Comparison of ENCODE assay signal across 11 cellular contexts in the genomic region with DNA sequence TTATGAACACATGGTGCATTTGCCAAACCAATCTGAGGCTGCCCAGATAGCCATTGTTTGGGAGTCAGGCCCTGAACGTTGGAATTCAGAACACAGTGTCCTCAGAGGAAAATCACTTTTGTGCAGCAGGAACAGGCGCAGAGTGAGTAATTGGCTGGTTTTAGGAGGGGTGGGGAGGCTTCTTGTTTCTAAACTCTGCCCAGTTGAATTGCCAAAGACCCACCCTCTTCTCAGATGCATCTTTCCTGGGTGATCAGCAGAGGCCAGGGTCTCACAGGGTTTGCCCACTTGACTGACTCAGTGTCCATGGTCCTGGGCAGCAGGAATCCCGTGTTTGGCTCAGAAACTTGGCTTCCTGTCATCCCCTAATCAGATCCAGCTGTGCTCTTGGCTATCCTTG. TPM values are rescaled to one million over a fixed set of nuclear protein-coding genes. Genes with fewer than 3 reads are reported as not detected.
DNase-seq lines count a peak whose midpoint lies in the region; ATAC-seq and TF ChIP-seq lines count a peak whose summit lies in the region.
"Had no signal": no experiment of that assay in that cellular context is flagged by ENCODE, and none has a peak within 500 bp of the region (broad histone marks: within the 10 kb centered on the region; RNA-seq: fewer than 3 reads in every experiment).

No MANE protein-coding gene starts in this region.

- no peak for TF ChIP-seq POLR2A in gastrocnemius medialis (IDR thresholded peaks at IDR 0.05)

- H3K4me3 Mint-ChIP-seq in activated naive CD4-positive, alpha-beta T cell treated with anti-CD3 and anti-CD28 coated beads, Interleukin-2, amount 10 ng/mL, durations not matched to agents 7 days and 5 days, result no peak overlapping the region
- H3K4me3 Mint-ChIP-seq: natural killer cell treated with Interleukin-12 subunit alpha and Interleukin-12 subunit beta and Interleukin-15 and Interleukin-18, amount 100 ng/mL, for 72 hours had no signal

- H3K27ac Mint-ChIP-seq in activated naive CD4-positive, alpha-beta T cell treated with anti-CD3 and anti-CD28 coated beads, Interleukin-2, amount 10 ng/mL, durations not matched to agents 7 days and 5 days, result no peak overlapping the region
- H3K27ac Mint-ChIP-seq: natural killer cell treated with Interleukin-12 subunit alpha and Interleukin-12 subunit beta and Interleukin-15 and Interleukin-18, amount 100 ng/mL, for 72 hours had no signal

- H3K36me3 ChIP-seq in left ventricle myocardium inferior (no peaks in the 10 kb centered on the region), gastrocnemius medialis (no peaks in the 10 kb centered on the region)
- H3K36me3 ChIP-seq: colonic mucosa had no signal

- H3K4me1 ChIP-seq in left ventricle myocardium inferior (peaks cover 18% of the 10 kb centered on the region), gastrocnemius medialis (peaks cover 4 to 21% of the 10 kb centered on the region in 2 donors)
- H3K4me1 ChIP-seq: colonic mucosa had no signal

- in situ Hi-C loops in gastrocnemius medialis (cut with MboI; ENCODE audit: low sequenced_read_pairs in 4 of 4), result loop anchor here in 2 of 4 donors (5.0 to 25.0 kb wide), 2 partner anchors 231 to 241 kb away; no protein-coding TSS in a partner anchor

- peaks cover 6% of the 10 kb centered on the region for H3K4me1 Mint-ChIP-seq in activated naive CD4-positive, alpha-beta T cell treated with anti-CD3 and anti-CD28 coated beads, Interleukin-2, amount 10 ng/mL, durations not matched to agents 7 days and 5 days

- TF ChIP-seq CTCF in AG10803 (conservative IDR thresholded peaks at IDR 0.05; ENCODE audit: low read length) (no peak), left ventricle myocardium inferior (IDR thresholded peaks at IDR 0.05; ENCODE audit: borderline replicate concordance) (no peak), gastrocnemius medialis (IDR thresholded peaks at IDR 0.05 in 4 of 5, conservative IDR thresholded peaks at IDR 0.05 in 1 of 5) (no peak)

- no peaks in the 10 kb centered on the region for H3K36me3 Mint-ChIP-seq in activated naive CD4-positive, alpha-beta T cell treated with anti-CD3 and anti-CD28 coated beads, Interleukin-2, amount 10 ng/mL, durations not matched to agents 7 days and 5 days
- H3K36me3 Mint-ChIP-seq: natural killer cell treated with Interleukin-12 subunit alpha and Interleukin-12 subunit beta and Interleukin-15 and Interleukin-18, amount 100 ng/mL, for 72 hours had no signal

- H3K4me3 ChIP-seq in AG10803 (ENCODE audit: low read length) (no peak overlapping the region), left ventricle myocardium inferior (no peak overlapping the region), gastrocnemius medialis (no peak overlapping the region)
- H3K4me3 ChIP-seq: colonic mucosa had no signal

- intact Hi-C loops in left ventricle myocardium inferior (cut with micrococcal nuclease) (no loop called here), gastrocnemius medialis (cut with DNase I; ENCODE audit: low total_unique reads) (no loop called here)

- H3K27me3 ChIP-seq in left ventricle myocardium inferior (ENCODE audit: low read depth), result peaks cover 37% of the 10 kb centered on the region
- peaks cover 0 to 4% (median 0%) of the 10 kb centered on the region in 3 donors for H3K27me3 ChIP-seq in gastrocnemius medialis
- H3K27me3 ChIP-seq: colonic mucosa had no signal

- H3K9me3 ChIP-seq in left ventricle myocardium inferior (replicated peaks) (no peaks in the 10 kb centered on the region), gastrocnemius medialis (no peaks in the 10 kb centered on the region)
- H3K9me3 ChIP-seq: colonic mucosa had no signal

- ATAC-seq in gastrocnemius medialis (peak; percentile 68 to 82), HG02798 (IDR thresholded peaks at IDR 0.05; ENCODE audit: poor library complexity, unreplicated experiment) (no peak)
- ATAC-seq: natural killer cell treated with Interleukin-12 subunit alpha and Interleukin-12 subunit beta and Interleukin-15 and Interleukin-18, amount 100 ng/mL, for 72 hours had no signal

- CTCF ChIA-PET in activated naive CD4-positive, alpha-beta T cell treated with anti-CD3 and anti-CD28 coated beads, Interleukin-2, amount 10 ng/mL, durations not matched to agents 7 days and 5 days (lab: Charles Lee), result interaction anchor here (1.1 to 5.0 kb wide), 2 partner anchors 149 to 279 kb away, joined by 5 to 75 read pairs; no protein-coding TSS in a partner anchor

- H3K27me3 Mint-ChIP-seq in activated naive CD4-positive, alpha-beta T cell treated with anti-CD3 and anti-CD28 coated beads, Interleukin-2, amount 10 ng/mL, durations not matched to agents 7 days and 5 days, result peaks cover 5% of the 10 kb centered on the region

- H3K27ac ChIP-seq in left ventricle myocardium inferior (replicated peaks) (peak overlapping the region; percentile 47), gastrocnemius medialis (peak overlapping the region in 1 of 4 donors; percentile 48)
- H3K27ac ChIP-seq: colonic mucosa had no signal

- H3K9me3 Mint-ChIP-seq in activated naive CD4-positive, alpha-beta T cell treated with anti-CD3 and anti-CD28 coated beads, Interleukin-2, amount 10 ng/mL, durations not matched to agents 7 days and 5 days, result no peaks in the 10 kb centered on the region
- H3K9me3 Mint-ChIP-seq: natural killer cell treated with Interleukin-12 subunit alpha and Interleukin-12 subunit beta and Interleukin-15 and Interleukin-18, amount 100 ng/mL, for 72 hours had no signal

- DNase-seq in AG10803 (ENCODE audit: low read depth), result peak; percentile 58
- DNase-seq in astrocyte of the hippocampus (ENCODE audit: low read depth, low spot score), result peak; percentile 74
- DNase-seq in left ventricle myocardium inferior, result no peak
- DNase-seq in gastrocnemius medialis, result peak; percentile 17 to 52
- DNase-seq in activated naive CD4-positive, alpha-beta T cell treated with anti-CD3 and anti-CD28 coated beads, Interleukin-2, amount 10 ng/mL, durations not matched to agents 7 days and 5 days, result no peak
- DNase-seq in stimulated activated CD4-positive, alpha-beta T cell treated with anti-CD3 and anti-CD28 coated beads, Interleukin-12 subunit alpha, Interleukin-12 subunit beta, amount 100 ng/mL, for 4 hours, result no peak
- no peak for DNase-seq in activated CD4-positive, CD25-positive, alpha-beta regulatory T cell treated with anti-CD3 and anti-CD28 coated beads, Interleukin-2, amount 50 U/mL, for 72 hours
- DNase-seq: colonic mucosa, KBM-7 had no signal

RNA-seq across cellular contexts. Expression of a gene that starts 24.3 kb away (rescaled TPM):
- not detected for total RNA-seq in left ventricle myocardium inferior
- total RNA-seq in gastrocnemius medialis, result not detected
- total RNA-seq: colonic mucosa; natural killer cell treated with Interleukin-12 subunit alpha and Interleukin-12 subunit beta and Interleukin-15 and Interleukin-18, amount 100 ng/mL, for 72 hours had no signal

Comparison
In these comparisons a context has a peak if more than half of its experiments do, and no peak if none do; other contexts are left out.
1. DNase-seq: peak in AG10803 (single experiment), astrocyte of the hippocampus (single experiment) and gastrocnemius medialis (2 of 2); none in left ventricle myocardium inferior (single experiment), activated naive CD4-positive, alpha-beta T cell treated with anti-CD3 and anti-CD28 coated beads, Interleukin-2, amount 10 ng/mL, durations not matched to agents 7 days and 5 days (single experiment), stimulated activated CD4-positive, alpha-beta T cell treated with anti-CD3 and anti-CD28 coated beads, Interleukin-12 subunit alpha, Interleukin-12 subunit beta, amount 100 ng/mL, for 4 hours (single experiment) and activated CD4-positive, CD25-positive, alpha-beta regulatory T cell treated with anti-CD3 and anti-CD28 coated beads, Interleukin-2, amount 50 U/mL, for 72 hours (single experiment).